22 cellular contexts compared by ENCODE assay signal in the genomic region with DNA sequence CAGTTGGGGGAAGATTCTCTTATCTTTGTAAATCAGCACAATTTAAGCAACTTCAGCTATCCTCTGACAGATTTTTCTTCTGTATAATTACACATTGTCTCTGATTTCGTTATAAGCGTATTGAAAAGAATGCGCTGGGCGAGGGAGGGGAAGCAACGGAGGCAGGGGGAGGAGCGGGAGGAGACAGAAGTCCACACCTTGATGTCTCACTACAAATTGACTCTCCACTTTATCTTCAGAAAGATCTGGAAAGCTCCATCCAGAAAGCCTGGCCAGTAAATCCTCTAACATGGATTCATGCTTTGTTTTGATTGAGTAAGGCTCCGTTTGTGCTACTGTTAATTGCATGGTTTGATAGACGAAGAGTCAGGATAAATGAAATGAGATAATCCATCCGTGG.
"Had no signal": no experiment of that assay in that cellular context is flagged by ENCODE, and none has a peak within 500 bp of the region (broad histone marks: within the 10 kb centered on the region; RNA-seq: fewer than 3 reads in every experiment).

No MANE protein-coding gene starts in this region.

- H3K4me3 ChIP-seq: breast epithelium, right atrium auricular region, skin epidermis, suprapubic skin, upper lobe of left lung had no signal

- H3K27me3 ChIP-seq: breast epithelium, right atrium auricular region, suprapubic skin, upper lobe of left lung had no signal

- H3K27ac Mint-ChIP-seq: activated CD4-positive, alpha-beta memory T cell treated with anti-CD3 and anti-CD28 coated beads, Interleukin-2, amount 10 ng/mL, durations not matched to agents 7 days and 5 days; activated naive CD8-positive, alpha-beta T cell treated with anti-CD3 and anti-CD28 coated beads, Interleukin-2, amount 10 ng/mL, durations not matched to agents 7 days and 5 days; dendritic cell treated with granulocyte-macrophage colony-stimulating factor and Interleukin-4, amounts not matched to agents 40 ng/mL and 50 ng/mL, for 4 days; effector memory CD8-positive, alpha-beta T cell; memory B cell; nephron progenitor cell; progenitor cell of endocrine pancreas; stimulated activated naive CD8-positive, alpha-beta T cell treated with anti-CD3 and anti-CD28 coated beads, Interleukin-15, Interleukin-2, amounts not matched to agents 100 ng/mL and 50 ng/mL, for 24 hours; T-helper 17 cell had no signal

- FAIRE-seq: kidney had no signal

- H3K4me1 Mint-ChIP-seq: activated CD4-positive, alpha-beta memory T cell treated with anti-CD3 and anti-CD28 coated beads, Interleukin-2, amount 10 ng/mL, durations not matched to agents 7 days and 5 days; activated naive CD8-positive, alpha-beta T cell treated with anti-CD3 and anti-CD28 coated beads, Interleukin-2, amount 10 ng/mL, durations not matched to agents 7 days and 5 days; memory B cell; T-helper 17 cell had no signal

- H3K27ac ChIP-seq: breast epithelium, right atrium auricular region, skin epidermis, suprapubic skin, upper lobe of left lung had no signal

- H3K4me1 ChIP-seq: breast epithelium, right atrium auricular region, suprapubic skin, upper lobe of left lung had no signal

- DNase-seq: activated CD4-positive, alpha-beta memory T cell treated with anti-CD3 and anti-CD28 coated beads, Interleukin-2, amount 10 ng/mL, durations not matched to agents 7 days and 5 days; activated CD4-positive, alpha-beta T cell treated with anti-CD3 and anti-CD28 coated beads for 4 hours; activated naive CD8-positive, alpha-beta T cell treated with anti-CD3 and anti-CD28 coated beads, Interleukin-2, amount 10 ng/mL, durations not matched to agents 7 days and 5 days; activated T-cell treated with anti-CD3 and anti-CD28 coated beads, Interleukin-2, amount 50 U/mL, for 48 hours; cerebellar nuclear complex; effector memory CD8-positive, alpha-beta T cell; erythroblast; kidney; left ventricle myocardium superior; nephron progenitor cell; stimulated activated CD4-positive, alpha-beta T cell treated with anti-CD3 and anti-CD28 coated beads, Interleukin-4, amount 100 ng/mL, for 4 hours; stimulated activated CD8-positive, alpha-beta memory T cell treated with anti-CD3 and anti-CD28 coated beads, Interleukin-4, amount 100 ng/mL, for 48 hours; T-helper 17 cell; upper lobe of left lung had no signal

- H3K27me3 Mint-ChIP-seq: activated naive CD8-positive, alpha-beta T cell treated with anti-CD3 and anti-CD28 coated beads, Interleukin-2, amount 10 ng/mL, durations not matched to agents 7 days and 5 days; dendritic cell treated with granulocyte-macrophage colony-stimulating factor and Interleukin-4, amounts not matched to agents 40 ng/mL and 50 ng/mL, for 4 days had no signal

- H3K36me3 Mint-ChIP-seq: activated naive CD8-positive, alpha-beta T cell treated with anti-CD3 and anti-CD28 coated beads, Interleukin-2, amount 10 ng/mL, durations not matched to agents 7 days and 5 days had no signal

- H3K36me3 ChIP-seq: breast epithelium, right atrium auricular region, suprapubic skin, upper lobe of left lung had no signal

- H3K4me3 Mint-ChIP-seq: activated CD4-positive, alpha-beta memory T cell treated with anti-CD3 and anti-CD28 coated beads, Interleukin-2, amount 10 ng/mL, durations not matched to agents 7 days and 5 days; activated naive CD8-positive, alpha-beta T cell treated with anti-CD3 and anti-CD28 coated beads, Interleukin-2, amount 10 ng/mL, durations not matched to agents 7 days and 5 days; dendritic cell treated with granulocyte-macrophage colony-stimulating factor and Interleukin-4, amounts not matched to agents 40 ng/mL and 50 ng/mL, for 4 days; effector memory CD8-positive, alpha-beta T cell; memory B cell; nephron progenitor cell; stimulated activated naive CD8-positive, alpha-beta T cell treated with anti-CD3 and anti-CD28 coated beads, Interleukin-15, Interleukin-2, amounts not matched to agents 100 ng/mL and 50 ng/mL, for 24 hours; T-helper 17 cell had no signal
